In genomic region chr3:114323546-114324254, GRCh38 we compare ENCODE assay signal across 16 cellular contexts. TPM values are rescaled to one million over a fixed set of nuclear protein-coding genes. Genes with fewer than 3 reads are reported as not detected.
DNase-seq lines count a peak whose midpoint lies in the region; ATAC-seq and TF ChIP-seq lines count a peak whose summit lies in the region.
"Had no signal": no experiment of that assay in that cellular context is flagged by ENCODE, and none has a peak within 500 bp of the region (broad histone marks: within the 10 kb centered on the region; RNA-seq: fewer than 3 reads in every experiment).

No MANE protein-coding gene starts in this region.

- ATAC-seq in GM19043 (IDR thresholded peaks at IDR 0.05; ENCODE audit: low read depth, unreplicated experiment) (peak; percentile 57), HG03432 (IDR thresholded peaks at IDR 0.05; ENCODE audit: unreplicated experiment) (peak; percentile 70)
- peak; percentile 84 for ATAC-seq in effector memory CD8-positive, alpha-beta T cell (replicated peaks)
- ATAC-seq: gastrocnemius medialis, Panc1 had no signal

- whole genome bisulfite sequencing in transverse colon (ENCODE audit: low coverage in 1 of 2), 2 donors, result 65 to 80% methylated on average over 2 to 3 of the region's 3 CpGs

- no peak overlapping the region for H3K4me3 ChIP-seq in CD8-positive, alpha-beta memory T cell (ENCODE audit: low read length)
- H3K4me3 ChIP-seq in A673 (ENCODE audit: low read depth, low read length, poor library complexity, severe bottlenecking) (no peak overlapping the region), transverse colon (no peak overlapping the region)
- H3K4me3 ChIP-seq: BLaER1 treated with 17β-estradiol and CSF1 and Interleukin-3, amounts not matched to agents 10 nM and 100 nM; gastrocnemius medialis; right atrium auricular region had no signal

- no peak for TF ChIP-seq EP300 in transverse colon (IDR thresholded peaks at IDR 0.05; ENCODE audit: low read depth)

- peaks cover 3 to 21% (median 12%) of the 10 kb centered on the region in 3 donors for H3K36me3 Mint-ChIP-seq in CD8-positive, alpha-beta memory T cell
- peaks cover 4% of the 10 kb centered on the region for H3K36me3 Mint-ChIP-seq in effector memory CD8-positive, alpha-beta T cell (ENCODE audit: insufficient read depth)

- DNase-seq in CD8-positive, alpha-beta memory T cell, result no peak
- no peak for DNase-seq in effector memory CD8-positive, alpha-beta T cell
- DNase-seq in stimulated activated naive CD4-positive, alpha-beta T cell (lab: John Stamatoyannopoulos, UW), result no peak
- DNase-seq in A673 (ENCODE audit: low spot score) (no peak), transverse colon (no peak), HPDE6-E6E7 (ENCODE audit: extremely low spot score) (no peak)
- DNase-seq: gastrocnemius medialis; GOT3; NCI-H1105; NCI-H226; stimulated activated CD4-positive, alpha-beta T cell treated with anti-CD3 and anti-CD28 coated beads, Interleukin-4, amount 100 ng/mL, for 4 hours had no signal

- H3K4me1 Mint-ChIP-seq in CD8-positive, alpha-beta memory T cell, result peaks cover 74 to 98% (median 91%) of the 10 kb centered on the region in 3 donors
- H3K4me1 Mint-ChIP-seq in effector memory CD8-positive, alpha-beta T cell (ENCODE audit: low read depth in 2 of 2), result peaks cover 20 to 76% of the 10 kb centered on the region in 2 donors

- CTCF ChIA-PET in CD8-positive, alpha-beta memory T cell (lab: Charles Lee), result interaction anchor here (1.0 to 3.2 kb wide), 13 partner anchors 11 to 173 kb away, joined by 3 to 17 read pairs (median 5); no protein-coding TSS in a partner anchor
- CTCF ChIA-PET in A673 (lab: Charles Lee), result no interaction called here

- H3K27ac Mint-ChIP-seq in CD8-positive, alpha-beta memory T cell, result peak overlapping the region; percentile 25 to 93 (median 78)
- H3K27ac Mint-ChIP-seq in effector memory CD8-positive, alpha-beta T cell, result peak overlapping the region; percentile 24 to 86

- no peak for TF ChIP-seq POLR2A in transverse colon (IDR thresholded peaks at IDR 0.05)

- no peaks in the 10 kb centered on the region for H3K27me3 ChIP-seq in CD8-positive, alpha-beta memory T cell (ENCODE audit: insufficient read depth, low read length, poor library complexity, severe bottlenecking)
- H3K27me3 ChIP-seq in A673 (replicated peaks; ENCODE audit: insufficient read depth, low read depth, low read length, poor library complexity) (no peaks in the 10 kb centered on the region), transverse colon (no peaks in the 10 kb centered on the region)
- H3K27me3 ChIP-seq: BLaER1 treated with 17β-estradiol and CSF1 and Interleukin-3, amounts not matched to agents 10 nM and 100 nM; gastrocnemius medialis; right atrium auricular region had no signal

- intact Hi-C loops in A673 (cut with micrococcal nuclease; ENCODE audit: unreplicated experiment) (no loop called here), transverse colon (cut with DNase I; ENCODE audit: low total_unique reads) (no loop called here)

- H3K9me3 Mint-ChIP-seq in CD8-positive, alpha-beta memory T cell, result no peaks in the 10 kb centered on the region
- H3K9me3 Mint-ChIP-seq in effector memory CD8-positive, alpha-beta T cell, result no peaks in the 10 kb centered on the region

- no peaks in the 10 kb centered on the region for H3K27me3 Mint-ChIP-seq in CD8-positive, alpha-beta memory T cell
- H3K27me3 Mint-ChIP-seq in effector memory CD8-positive, alpha-beta T cell, result no peaks in the 10 kb centered on the region

- no peak for TF ChIP-seq CTCF in A673 (conservative IDR thresholded peaks at IDR 0.05; ENCODE audit: low read depth, low read length)
- TF ChIP-seq CTCF in transverse colon (IDR thresholded peaks at IDR 0.05), result no peak

- no TSS peak for BruUV-seq in A673 (replicated peaks; lab: Mats Ljungman, UMichigan)

- peak overlapping the region in 5 of 7 donors; percentile 0 to 71 (median 35) for H3K4me3 Mint-ChIP-seq in CD8-positive, alpha-beta memory T cell
- H3K4me3 Mint-ChIP-seq in effector memory CD8-positive, alpha-beta T cell, result peak overlapping the region in 1 of 2 donors; percentile 73

- in situ Hi-C loops in transverse colon (cut with MboI; ENCODE audit: low pct_ligation_motif_present in 1 of 4, low pct_unique_long_range_greater_than_20kb in 1 of 4, low sequenced_read_pairs in 3 of 4), result no loop called here

- H3K4me1 ChIP-seq in CD8-positive, alpha-beta memory T cell (ENCODE audit: insufficient read depth, low read length), result peaks cover 24% of the 10 kb centered on the region
- H3K4me1 ChIP-seq in A673 (ENCODE audit: insufficient read depth, low read length, poor library complexity, severe bottlenecking) (no peaks in the 10 kb centered on the region), transverse colon (peaks cover 0 to 9% (median 0%) of the 10 kb centered on the region in 4 donors)
- H3K4me1 ChIP-seq: right atrium auricular region had no signal

- H3K27ac ChIP-seq in CD8-positive, alpha-beta memory T cell (ENCODE audit: low read depth, low read length), result no peak overlapping the region
- H3K27ac ChIP-seq in A673 (ENCODE audit: low read depth, low read length, poor library complexity, severe bottlenecking) (no peak overlapping the region), transverse colon (no peak overlapping the region)
- H3K27ac ChIP-seq: BLaER1 treated with 17β-estradiol and CSF1 and Interleukin-3, amounts not matched to agents 10 nM and 100 nM; gastrocnemius medialis; right atrium auricular region had no signal

- POLR2A ChIA-PET in CD8-positive, alpha-beta memory T cell (lab: Charles Lee), result interaction anchor here (1.3 to 2.3 kb wide), 4 partner anchors 8 to 101 kb away, joined by 3 to 12 read pairs (median 4); no protein-coding TSS in a partner anchor
- POLR2A ChIA-PET in A673 (lab: Charles Lee; ENCODE audit: low non-redundant PET), result no interaction called here

- H3K36me3 ChIP-seq in CD8-positive, alpha-beta memory T cell (ENCODE audit: insufficient read depth, low read length), result no peaks in the 10 kb centered on the region
- no peaks in the 10 kb centered on the region for H3K36me3 ChIP-seq in A673 (ENCODE audit: insufficient read depth, low read length, poor library complexity, severe bottlenecking)
- no peaks in the 10 kb centered on the region for H3K36me3 ChIP-seq in transverse colon
- H3K36me3 ChIP-seq: BLaER1 treated with 17β-estradiol and CSF1 and Interleukin-3, amounts not matched to agents 10 nM and 100 nM; gastrocnemius medialis; right atrium auricular region had no signal

- no peaks in the 10 kb centered on the region for H3K9me3 ChIP-seq in CD8-positive, alpha-beta memory T cell (ENCODE audit: low read length)
- H3K9me3 ChIP-seq in A673 (ENCODE audit: low read depth, low read length, poor library complexity, severe bottlenecking) (no peaks in the 10 kb centered on the region), transverse colon (no peaks in the 10 kb centered on the region)
- H3K9me3 ChIP-seq: BLaER1 treated with 17β-estradiol and CSF1 and Interleukin-3, amounts not matched to agents 10 nM and 100 nM; gastrocnemius medialis; right atrium auricular region had no signal

RNA-seq across cellular contexts. Expression of gene TIGIT, which starts 29.9 kb away (rescaled TPM):
- total RNA-seq in CD8-positive, alpha-beta memory T cell, result 100 to 1,000 TPM; 185 TPM
- polyA plus RNA-seq in CD8-positive, alpha-beta memory T cell, result 92.8 TPM
- total RNA-seq in A673 (2021) (not detected in 2 replicates), transverse colon (1 to 10 TPM in 3 of 4 donors, not detected in 1; 1.2 to 5.6 (median 5.4) TPM)
- total RNA-seq: gastrocnemius medialis had no signal

Comparison
In these comparisons a context has a peak if more than half of its experiments do, and no peak if none do; other contexts are left out.
1. RNA of gene TIGIT, which starts 29.9 kb away (total RNA-seq): 185 TPM in CD8-positive, alpha-beta memory T cell; 1.2 to 5.6 TPM in transverse colon and not detected in A673; every median in the first group is over 10 times any median in the second.
2. Peak in every context shown above with its lines, with median percentiles within 50 percentile points of each other: ATAC-seq.